Comparison of ENCODE assay signal across 28 cellular contexts in the genomic region with DNA sequence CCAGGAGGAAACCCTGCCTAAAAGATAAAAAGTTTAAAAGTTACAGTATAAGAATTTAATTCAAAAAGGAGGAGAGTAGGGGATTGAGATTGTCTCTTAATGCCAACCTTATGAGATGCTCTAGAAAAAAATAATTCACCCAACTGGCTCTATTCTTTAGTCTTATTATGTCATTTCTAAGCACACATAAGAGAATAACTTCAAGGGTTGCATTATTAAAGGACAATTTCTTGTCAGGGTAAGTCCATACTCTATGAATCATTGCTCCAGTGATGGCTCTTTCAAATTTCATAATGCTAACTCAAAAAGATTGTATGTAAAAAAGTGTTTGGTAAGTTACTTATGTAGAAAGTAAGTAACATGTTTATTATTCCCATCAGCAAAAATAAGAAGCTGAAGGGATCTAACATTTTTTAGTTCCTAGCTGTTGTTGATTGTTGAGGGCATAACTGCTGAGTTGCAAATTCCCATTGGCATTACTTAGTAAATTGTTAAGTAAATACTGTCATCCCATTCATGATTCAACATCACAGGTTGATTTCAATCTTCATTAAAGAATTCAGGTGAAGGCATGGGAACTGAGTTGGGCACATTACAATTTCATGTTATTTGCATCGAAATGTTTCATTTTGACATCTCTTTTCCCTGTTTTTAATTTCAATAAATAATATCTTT. TPM values are rescaled to one million over a fixed set of nuclear protein-coding genes. Genes with fewer than 3 reads are reported as not detected.
A peak's percentile ranks its signal among the peaks of the same experiment; 100 is the strongest.
DNase-seq lines count a peak whose midpoint lies in the region; ATAC-seq, FAIRE-seq and TF ChIP-seq lines count a peak whose summit lies in the region.
"Had no signal": no experiment of that assay in that cellular context is flagged by ENCODE, and none has a peak within 500 bp of the region (broad histone marks: within the 10 kb centered on the region; RNA-seq: fewer than 3 reads in every experiment).

No MANE protein-coding gene starts in this region.

- TF ChIP-seq POLR2A in K562 (conservative IDR thresholded peaks at IDR 0.05) (no peak), transverse colon (IDR thresholded peaks at IDR 0.05) (no peak)

- no TSS peak for BruUV-seq in K562 (replicated peaks; lab: Mats Ljungman, UMichigan)

- H3K27me3 ChIP-seq in HL-60 (ENCODE audit: insufficient read depth, poor library complexity, severe bottlenecking) (no peaks in the 10 kb centered on the region), K562 (ENCODE audit: control insufficient read depth in 2 of 2, insufficient read depth in 2 of 2, low read length in 2 of 2) (no peaks in the 10 kb centered on the region), transverse colon (no peaks in the 10 kb centered on the region)

- H3K4me3 ChIP-seq in HL-60 (replicated peaks; ENCODE audit: insufficient read depth, low read length), result no peak overlapping the region
- no peak overlapping the region for H3K4me3 ChIP-seq in K562
- H3K4me3 ChIP-seq in epithelial cell of esophagus (ENCODE audit: low read length), result no peak overlapping the region
- no peak overlapping the region for H3K4me3 ChIP-seq in retinal pigment epithelial cell (ENCODE audit: low read length)
- H3K4me3 ChIP-seq in transverse colon, result no peak overlapping the region
- H3K4me3 ChIP-seq: PC-9, SJSA1 had no signal

- H3K36me3 ChIP-seq in K562 (ENCODE audit: control insufficient read depth, insufficient read depth, low read length) (no peaks in the 10 kb centered on the region; the same call in 2 of the 3 replicates), transverse colon (peaks cover 0 to 19% (median 3%) of the 10 kb centered on the region in 4 donors)
- H3K36me3 ChIP-seq: SJSA1 had no signal

- peak overlapping the region; percentile 69 for H3K27ac ChIP-seq in HL-60 (replicated peaks)
- no peak overlapping the region for H3K27ac ChIP-seq in K562 (ENCODE audit: extremely low read depth, low read depth, low read length)
- H3K27ac ChIP-seq in transverse colon, result no peak overlapping the region
- H3K27ac ChIP-seq: C4-2B, PC-9, SJSA1 had no signal

- no peak overlapping the region for H2AFZ ChIP-seq in K562 (ENCODE audit: low read depth, low read length)

- no peak for TF ChIP-seq CTCF in HL-60 (IDR thresholded peaks at IDR 0.05; ENCODE audit: insufficient read depth, low read length)
- no peak for TF ChIP-seq CTCF in K562 (IDR thresholded peaks at IDR 0.05 in 2 of 3, conservative IDR thresholded peaks at IDR 0.05 in 1 of 3; ENCODE audit: insufficient read depth in 2 of 3, low read depth in 1 of 3, low read length in 3 of 3)
- TF ChIP-seq CTCF in epithelial cell of esophagus (IDR thresholded peaks at IDR 0.05; ENCODE audit: insufficient read depth, low read depth, low read length, missing control alignments), result no peak
- TF ChIP-seq CTCF in retinal pigment epithelial cell (conservative IDR thresholded peaks at IDR 0.05; ENCODE audit: low read depth, low read length), result no peak
- no peak for TF ChIP-seq CTCF in transverse colon (IDR thresholded peaks at IDR 0.05)

- in situ Hi-C loops in K562 (cut with MboI), result no loop called here
- in situ Hi-C loops in transverse colon (cut with MboI; ENCODE audit: low pct_ligation_motif_present in 1 of 4, low pct_unique_long_range_greater_than_20kb in 1 of 4, low sequenced_read_pairs in 3 of 4), result no loop called here

- H4K20me1 ChIP-seq in K562 (replicated peaks; ENCODE audit: control insufficient read depth, insufficient read depth, low read length), result no peaks in the 10 kb centered on the region

- no peak overlapping the region for H3K9ac ChIP-seq in K562 (ENCODE audit: insufficient read depth in 1 of 2, low read depth in 2 of 2, low read length in 2 of 2)

- H3K4me1 ChIP-seq in K562 (replicated peaks in 1 of 2; ENCODE audit: control insufficient read depth in 2 of 2, insufficient read depth in 2 of 2, low read length in 2 of 2), result no peaks in the 10 kb centered on the region
- H3K4me1 ChIP-seq in transverse colon, result peaks cover 0 to 9% (median 0%) of the 10 kb centered on the region in 4 donors
- H3K4me1 ChIP-seq: SJSA1 had no signal

- CTCF ChIA-PET in K562 (lab: Yijun Ruan, JAX; ENCODE audit: low intra/inter-chr PET ratio), result no interaction called here

- no peak for TF ChIP-seq RAD21 in K562 (CRISPR knock-in tag; conservative IDR thresholded peaks at IDR 0.05 in 1 of 2, IDR thresholded peaks at IDR 0.05 in 1 of 2)

- FAIRE-seq in K562 (lab: Jason Lieb, UNC), result no peak
- FAIRE-seq: GM12891 had no signal

- TF ChIP-seq EP300 in K562 (IDR thresholded peaks at IDR 0.05; ENCODE audit: low read length), result no peak
- TF ChIP-seq EP300 in transverse colon (IDR thresholded peaks at IDR 0.05; ENCODE audit: low read depth), result no peak

- no peaks in the 10 kb centered on the region for H3K79me2 ChIP-seq in K562 (ENCODE audit: control insufficient read depth, insufficient read depth, low read length)

- no peak overlapping the region for H3K4me2 ChIP-seq in K562 (ENCODE audit: insufficient read depth, low read length)
- H3K4me2 ChIP-seq: PC-9 had no signal

- intact Hi-C loops in K562 (cut with micrococcal nuclease) (no loop called here), transverse colon (cut with DNase I; ENCODE audit: low total_unique reads) (no loop called here)

- 22% methylated on average over 1 of the region's 1 CpG for WGBS in K562 (ENCODE audit: insufficient coverage, low coverage, missing lambda C conversion rate)
- 89 to 90% methylated on average over 1 of the region's 1 CpG for WGBS in transverse colon (ENCODE audit: low coverage in 1 of 2), 2 donors

- ATAC-seq in K562, result no peak
- ATAC-seq in HG02938 (IDR thresholded peaks at IDR 0.05; ENCODE audit: unreplicated experiment), result no peak

- POLR2A ChIA-PET in K562 (lab: Yijun Ruan, JAX), result no interaction called here

- DNase-seq in HL-60 (ENCODE audit: low read depth in 1 of 2, low spot score in 1 of 2), result peak in 1 of 2 experiments; percentile 13
- no peak for DNase-seq in K562 (ENCODE audit: extremely low read depth in 1 of 4, low spot score in 3 of 4)
- peak; percentile 48 for DNase-seq in epithelial cell of esophagus (ENCODE audit: low read depth)
- DNase-seq in retinal pigment epithelial cell (ENCODE audit: low read depth), result peak; percentile 50
- no peak for DNase-seq in transverse colon
- no peak for DNase-seq in epidermal melanocyte (ENCODE audit: insufficient read length, low spot score)
- DNase-seq in ureter (ENCODE audit: low spot score), result no peak
- DNase-seq: Calu3, DMS79 treated with DMSO at 0.1 percent for 48 hours, GF-D8, GOT3, HCEC 1CT, KG1, MM.1S, NCI-H1048, NCI-H1694, NCI-H2029 treated with DMSO at 0.1 percent for 48 hours, NCI-H226, NCI-H524, NCI-H748 treated with DMSO at 0.1 percent for 48 hours, PC-9, Right ventricle myocardium superior had no signal

- H3K9me3 ChIP-seq in K562 (replicated peaks; ENCODE audit: control insufficient read depth, insufficient read depth, low read depth, low read length), result no peaks in the 10 kb centered on the region
- H3K9me3 ChIP-seq in transverse colon, result no peaks in the 10 kb centered on the region
- H3K9me3 ChIP-seq: SJSA1 had no signal

- no peaks in the 10 kb centered on the region for H3K9me1 ChIP-seq in K562 (ENCODE audit: control insufficient read depth, insufficient read depth, low read length)

TF ChIP-seq in K562, 482 proteins besides CTCF, POLR2A, EP300 and RAD21 (continues in another document):
- peak; percentile 52; the same call in 1 of the 2 replicates for TF ChIP-seq C11orf30 (IDR thresholded peaks at IDR 0.05; ENCODE audit: low read depth)
- no peak for TF ChIP-seq HMGN3 (IDR thresholded peaks at IDR 0.05; ENCODE audit: borderline replicate concordance, extremely low read depth, insufficient read length, low read depth, low read length)
- TF ChIP-seq PHTF2 (CRISPR knock-in tag; IDR thresholded peaks at IDR 0.05), result no peak
- TF ChIP-seq, protein P1, sequence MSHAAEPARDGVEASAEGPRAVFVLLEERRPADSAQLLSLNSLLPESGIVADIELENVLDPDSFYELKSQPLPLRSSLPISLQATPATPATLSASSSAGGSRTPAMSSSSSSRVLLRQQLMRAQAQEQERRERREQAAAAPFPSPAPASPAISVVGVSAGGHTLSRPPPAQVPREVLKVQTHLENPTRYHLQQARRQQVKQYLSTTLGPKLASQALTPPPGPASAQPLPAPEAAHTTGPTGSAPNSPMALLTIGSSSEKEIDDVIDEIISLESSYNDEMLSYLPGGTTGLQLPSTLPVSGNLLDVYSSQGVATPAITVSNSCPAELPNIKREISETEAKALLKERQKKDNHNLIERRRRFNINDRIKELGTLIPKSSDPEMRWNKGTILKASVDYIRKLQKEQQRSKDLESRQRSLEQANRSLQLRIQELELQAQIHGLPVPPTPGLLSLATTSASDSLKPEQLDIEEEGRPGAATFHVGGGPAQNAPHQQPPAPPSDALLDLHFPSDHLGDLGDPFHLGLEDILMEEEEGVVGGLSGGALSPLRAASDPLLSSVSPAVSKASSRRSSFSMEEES (CRISPR knock-in tag; IDR thresholded peaks at IDR 0.05), result no peak
- no peak for TF ChIP-seq ZNF23 (CRISPR knock-in tag; IDR thresholded peaks at IDR 0.05)
- TF ChIP-seq NR4A1 (CRISPR knock-in tag; IDR thresholded peaks at IDR 0.05), result no peak
- TF ChIP-seq NR4A1 (tag; IDR thresholded peaks at IDR 0.05), result no peak
- no peak for TF ChIP-seq ZNF696 (CRISPR knock-in tag; conservative IDR thresholded peaks at IDR 0.05)
- TF ChIP-seq JUN (IDR thresholded peaks at IDR 0.05; ENCODE audit: borderline replicate concordance, low read depth, low read length), result no peak
- no peak for TF ChIP-seq JUN (CRISPR knock-in tag; IDR thresholded peaks at IDR 0.05; ENCODE audit: borderline replicate concordance)
- peak; percentile 31 for TF ChIP-seq MAFG (tag; conservative IDR thresholded peaks at IDR 0.05)

RNA-seq across cellular contexts. Expression of a gene that starts 28.6 kb away (rescaled TPM):
- total RNA-seq in K562 (2011; cell fraction: chromatin; rRNA removed; ENCODE audit: low replicate concordance), result 1.6 and 2.2 TPM in 2 replicates
- 0.26 and 1.2 TPM in 2 replicates for total RNA-seq in K562 (2011; cell fraction: nucleolus; rRNA removed)
- total RNA-seq in K562 (2011; cell fraction: nucleoplasm; rRNA removed), result 1.2 and 1.5 TPM in 2 replicates
- total RNA-seq in K562 (2014; rRNA removed), result 19.8 and 21.0 TPM in 2 replicates
- total RNA-seq in K562 (2014; rRNA removed; fragmentation: Illumina TruSeq; extraction: Trizol), result 32.8 and 38.5 TPM in 2 replicates
- 81.2 and 86.3 TPM in 2 replicates for total RNA-seq in K562 (2015; rRNA removed; fragmentation: Illumina TruSeq; extraction: Trizol)
- 24.4 and 27.0 TPM in 2 replicates for total RNA-seq in K562 (2021)
- 1.3 and 1.8 TPM in 2 replicates for polyA plus RNA-seq in K562 (2011; rRNA removed)
- 0.55 and 0.75 TPM in 2 replicates for polyA plus RNA-seq in K562 (2011; cell fraction: cytosol; rRNA removed)
- polyA plus RNA-seq in K562 (2011; cell fraction: nucleus; rRNA removed), result 0.41 TPM in 2 replicates
- polyA plus RNA-seq in K562 (2012), result 65.5 and 67.1 TPM in 2 replicates
- polyA plus RNA-seq in K562 (2014; fragmentation: Illumina TruSeq; extraction: Trizol), result 26.3 and 29.3 TPM in 2 replicates
- polyA plus RNA-seq in K562 (2014; fragmentation: Nextera tagmentation; extraction: Ambion mirVana), result 10 to 100 TPM; 24.4 to 33.0 TPM
- polyA plus RNA-seq in K562 (2014; rRNA removed), result 20.9 and 21.9 TPM in 2 replicates
- polyA minus RNA-seq in K562 (2011; rRNA and poly(A)+ RNA removed), result 3.0 and 5.7 TPM in 2 replicates
- 0.86 TPM in 1 of 2 replicates, not detected in the other for polyA minus RNA-seq in K562 (2011; cell fraction: cytosol; rRNA and poly(A)+ RNA removed)
- 0.13 and 0.78 TPM in 2 replicates for polyA minus RNA-seq in K562 (2011; cell fraction: nucleus; rRNA and poly(A)+ RNA removed)
- 100 to 1,000 TPM in 3 of 4 donors, 10 to 100 TPM in 1; 76.3 to 566 (median 288) TPM for total RNA-seq in transverse colon
- 18.7 TPM for total RNA-seq in ureter
- total RNA-seq: B cell, RPMI7951, SJSA1 had no signal

Comparison
In these comparisons a context has a peak if more than half of its experiments do, and no peak if none do; other contexts are left out.
1. DNase-seq: peak in epithelial cell of esophagus (single experiment) and retinal pigment epithelial cell (single experiment); none in K562 (0 of 4), transverse colon (single experiment), epidermal melanocyte (single experiment) and ureter (single experiment).